ENCODE assay signal across 17 cellular contexts in genomic region chr7:70435634-70436033, GRCh38.
DNase-seq lines count a peak whose midpoint lies in the region; ATAC-seq and TF ChIP-seq lines count a peak whose summit lies in the region.
"Had no signal": no experiment of that assay in that cellular context is flagged by ENCODE, and none has a peak within 500 bp of the region (broad histone marks: within the 10 kb centered on the region; RNA-seq: fewer than 3 reads in every experiment).

No MANE protein-coding gene starts in this region.

- POLR2A ChIA-PET in activated CD4-positive, alpha-beta T cell treated with anti-CD3 and anti-CD28 coated beads for 36 hours (lab: Charles Lee): no interaction called here
- POLR2A ChIA-PET in CD4-positive, alpha-beta memory T cell (lab: Charles Lee; ENCODE audit: partially characterized antibody): no interaction called here

- no peaks in the 10 kb centered on the region for H3K36me3 Mint-ChIP-seq in activated CD4-positive, alpha-beta T cell treated with anti-CD3 and anti-CD28 coated beads for 36 hours (ENCODE audit: low read depth)
- no peaks in the 10 kb centered on the region for H3K36me3 Mint-ChIP-seq in CD4-positive, alpha-beta memory T cell

- peak; percentile 11 for DNase-seq in activated CD4-positive, alpha-beta T cell treated with anti-CD3 and anti-CD28 coated beads for 36 hours
- DNase-seq in activated CD4-positive, alpha-beta T cell treated with anti-CD3 and anti-CD28 coated beads, Interleukin-2, amount 50 U/mL, for 4 hours: no peak
- peak; percentile 26 for DNase-seq in NB4 (ENCODE audit: low read depth)
- DNase-seq in left kidney (ENCODE audit: low read depth, low spot score): peak; percentile 84
- no peak for DNase-seq in DMS53 treated with DMSO at 0.1 percent for 48 hours (lab: John Stamatoyannopoulos, UW; ENCODE audit: unreplicated experiment)
- no peak for DNase-seq in NCI-H2081 treated with DMSO at 0.1 percent for 48 hours (lab: John Stamatoyannopoulos, UW)
- no peak for DNase-seq in CD4-positive, alpha-beta memory T cell
- DNase-seq: ACHN; BE2C; CD8-positive, alpha-beta memory T cell; COR-L47; DMS 273 treated with DMSO at 0.1 percent for 48 hours; DMS53; GDM1; HCEC 1CT had no signal

- peaks cover 6% of the 10 kb centered on the region for H3K4me1 Mint-ChIP-seq in activated CD4-positive, alpha-beta T cell treated with anti-CD3 and anti-CD28 coated beads for 36 hours
- peaks cover 0 to 9% (median under 1%) of the 10 kb centered on the region in 4 donors for H3K4me1 Mint-ChIP-seq in CD4-positive, alpha-beta memory T cell
- H3K4me1 Mint-ChIP-seq: GM23338 had no signal

- no peak overlapping the region for H3K4me3 ChIP-seq in BLaER1 treated with 17β-estradiol and CSF1 and Interleukin-3, amounts not matched to agents 10 nM and 100 nM
- H3K4me3 ChIP-seq in NB4 (ENCODE audit: low read depth, low read length): no peak overlapping the region
- H3K4me3 ChIP-seq in CD4-positive, alpha-beta memory T cell (ENCODE audit: low read length in 2 of 2): no peak overlapping the region
- H3K4me3 ChIP-seq: GM23338 had no signal

- H3K9me3 ChIP-seq in BLaER1 treated with 17β-estradiol and CSF1 and Interleukin-3, amounts not matched to agents 10 nM and 100 nM (replicated peaks in 1 of 11): peaks cover 0 to 6% (median 0%) of the 10 kb centered on the region in 11 experiments; a peak in 1 of 22 replicates
- no peaks in the 10 kb centered on the region for H3K9me3 ChIP-seq in CD4-positive, alpha-beta memory T cell (ENCODE audit: control insufficient read depth in 1 of 2, low read length in 2 of 2)
- H3K9me3 ChIP-seq: BE2C had no signal

- no peak overlapping the region for H3K9ac ChIP-seq in BLaER1 treated with 17β-estradiol and CSF1 and Interleukin-3, amounts not matched to agents 10 nM and 100 nM

- no peaks in the 10 kb centered on the region for H3K27me3 Mint-ChIP-seq in activated CD4-positive, alpha-beta T cell treated with anti-CD3 and anti-CD28 coated beads for 36 hours
- H3K27me3 Mint-ChIP-seq in CD4-positive, alpha-beta memory T cell: no peaks in the 10 kb centered on the region

- CTCF ChIA-PET in activated CD4-positive, alpha-beta T cell treated with anti-CD3 and anti-CD28 coated beads for 36 hours (lab: Charles Lee): no interaction called here
- CTCF ChIA-PET in CD4-positive, alpha-beta memory T cell (lab: Charles Lee; ENCODE audit: partially characterized antibody): interaction anchor here (1.4 kb wide), 1 partner anchor 12 kb away, joined by 4 read pairs; no protein-coding TSS in a partner anchor

- H3K27ac ChIP-seq in BLaER1 treated with 17β-estradiol and CSF1 and Interleukin-3, amounts not matched to agents 10 nM and 100 nM: peak overlapping the region in 3 of 11 experiments; percentile 2 to 42 (median 15); a peak in 3 of 22 replicates
- no peak overlapping the region for H3K27ac ChIP-seq in CD4-positive, alpha-beta memory T cell (ENCODE audit: low read depth, low read length)

- H3K27ac Mint-ChIP-seq in activated CD4-positive, alpha-beta T cell treated with anti-CD3 and anti-CD28 coated beads for 36 hours: no peak overlapping the region
- peak overlapping the region in 1 of 7 donors; percentile 64 for H3K27ac Mint-ChIP-seq in CD4-positive, alpha-beta memory T cell
- H3K27ac Mint-ChIP-seq: GM23338 had no signal

- H3K27me3 ChIP-seq in BLaER1 treated with 17β-estradiol and CSF1 and Interleukin-3, amounts not matched to agents 10 nM and 100 nM: no peaks in the 10 kb centered on the region
- H3K27me3 ChIP-seq in CD4-positive, alpha-beta memory T cell (ENCODE audit: insufficient read depth, low read length): no peaks in the 10 kb centered on the region
- H3K27me3 ChIP-seq: BE2C had no signal

- TF ChIP-seq POLR2A in NB4 (IDR thresholded peaks at IDR 0.05; ENCODE audit: extremely low read depth, insufficient read length): no peak

- TF ChIP-seq CTCF in NB4 (IDR thresholded peaks at IDR 0.05; ENCODE audit: low read depth, low read length): no peak

- no peak for ATAC-seq in activated CD4-positive, alpha-beta T cell treated with anti-CD3 and anti-CD28 coated beads for 36 hours
- ATAC-seq: GM23338 had no signal

- intact Hi-C loops in activated CD4-positive, alpha-beta T cell treated with anti-CD3 and anti-CD28 coated beads for 36 hours (cut with DNase I, micrococcal nuclease): no loop called here
- intact Hi-C loops in CD4-positive, alpha-beta memory T cell (cut with micrococcal nuclease): loop anchor here (10.0 kb wide), 1 partner anchor 241 kb away; no protein-coding TSS in a partner anchor

- H3K4me1 ChIP-seq in BLaER1 treated with 17β-estradiol and CSF1 and Interleukin-3, amounts not matched to agents 10 nM and 100 nM: peaks cover 18 to 93% (median 77%) of the 10 kb centered on the region in 10 experiments
- no peaks in the 10 kb centered on the region for H3K4me1 ChIP-seq in CD4-positive, alpha-beta memory T cell (ENCODE audit: insufficient read depth, low read length)

- H4K20me1 ChIP-seq in BLaER1 treated with 17β-estradiol and CSF1 and Interleukin-3, amounts not matched to agents 10 nM and 100 nM: no peaks in the 10 kb centered on the region

- H3K9me3 Mint-ChIP-seq in activated CD4-positive, alpha-beta T cell treated with anti-CD3 and anti-CD28 coated beads for 36 hours (ENCODE audit: low read depth): no peaks in the 10 kb centered on the region
- peaks cover 0 to 4% (median 0%) of the 10 kb centered on the region in 8 donors for H3K9me3 Mint-ChIP-seq in CD4-positive, alpha-beta memory T cell
- H3K9me3 Mint-ChIP-seq: CD8-positive, alpha-beta memory T cell; GM23338 had no signal

- no peaks in the 10 kb centered on the region for H3K36me3 ChIP-seq in BLaER1 treated with 17β-estradiol and CSF1 and Interleukin-3, amounts not matched to agents 10 nM and 100 nM
- H3K36me3 ChIP-seq in CD4-positive, alpha-beta memory T cell (ENCODE audit: insufficient read depth, low read length): no peaks in the 10 kb centered on the region
- H3K36me3 ChIP-seq: BE2C had no signal

- peak overlapping the region in 9 of 11 experiments; percentile 19 to 88 (median 81); a peak in 15 of 22 replicates for H3K4me2 ChIP-seq in BLaER1 treated with 17β-estradiol and CSF1 and Interleukin-3, amounts not matched to agents 10 nM and 100 nM
- H3K4me2 ChIP-seq: GM23338 had no signal

- no peak overlapping the region for H3K4me3 Mint-ChIP-seq in activated CD4-positive, alpha-beta T cell treated with anti-CD3 and anti-CD28 coated beads for 36 hours
- H3K4me3 Mint-ChIP-seq in CD4-positive, alpha-beta memory T cell: peak overlapping the region in 1 of 8 donors; percentile 31
- H3K4me3 Mint-ChIP-seq: CD8-positive, alpha-beta memory T cell; GM23338 had no signal

Comparison
In these comparisons a context has a peak if more than half of its experiments do, and no peak if none do; other contexts are left out.
1. DNase-seq: peak in activated CD4-positive, alpha-beta T cell treated with anti-CD3 and anti-CD28 coated beads for 36 hours (single experiment), NB4 (single experiment) and left kidney (single experiment); none in activated CD4-positive, alpha-beta T cell treated with anti-CD3 and anti-CD28 coated beads, Interleukin-2, amount 50 U/mL, for 4 hours (0 of 2), DMS53 treated with DMSO at 0.1 percent for 48 hours (single experiment), NCI-H2081 treated with DMSO at 0.1 percent for 48 hours (single experiment) and CD4-positive, alpha-beta memory T cell (0 of 5).